12 cellular contexts compared by ENCODE assay signal in the genomic region with DNA sequence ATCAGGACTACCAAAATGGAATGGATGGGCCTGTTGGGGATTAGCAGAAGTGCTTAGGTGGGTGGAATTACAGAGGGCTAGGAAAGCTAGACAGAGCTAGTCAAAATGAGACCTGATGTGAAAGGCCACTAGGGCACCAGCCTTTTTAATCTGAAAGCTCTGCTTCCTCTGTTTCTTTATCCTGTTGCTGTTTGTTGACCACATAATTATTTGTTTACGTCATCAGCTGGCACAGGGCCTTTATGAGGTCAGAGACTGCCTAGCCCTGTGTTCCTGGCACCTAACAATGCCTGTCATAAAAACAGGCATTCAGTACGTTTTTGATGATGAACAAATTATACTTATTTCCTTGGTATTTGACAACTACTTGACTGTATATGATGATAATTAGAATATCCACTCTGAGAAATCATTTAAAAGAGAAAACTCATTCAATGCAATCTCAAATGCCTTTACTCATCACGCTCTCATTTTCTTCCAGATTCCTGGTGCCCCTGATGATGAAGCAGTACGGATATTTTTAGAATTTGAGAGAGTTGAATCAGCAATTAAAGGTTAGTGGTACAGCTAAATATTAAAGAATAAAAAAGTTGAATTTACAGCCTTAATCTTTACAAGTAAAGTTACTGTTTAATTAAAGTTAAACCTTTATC. TPM values are rescaled to one million over a fixed set of nuclear protein-coding genes. Genes with fewer than 3 reads are reported as not detected.
DNase-seq lines count a peak whose midpoint lies in the region; ATAC-seq and TF ChIP-seq lines count a peak whose summit lies in the region.
"Had no signal": no experiment of that assay in that cellular context is flagged by ENCODE, and none has a peak within 500 bp of the region (broad histone marks: within the 10 kb centered on the region; RNA-seq: fewer than 3 reads in every experiment).

No MANE protein-coding gene starts in this region.

- H3K4me3 ChIP-seq in upper lobe of left lung: no peak overlapping the region
- H3K4me3 ChIP-seq: lower lobe of right lung had no signal

- WGBS in upper lobe of left lung, 2 donors: 66 to 71% methylated on average over 4 of the region's 4 CpGs

- no peak for TF ChIP-seq CTCF in upper lobe of left lung (IDR thresholded peaks at IDR 0.05)

- H3K27me3 Mint-ChIP-seq in activated naive CD8-positive, alpha-beta T cell treated with anti-CD3 and anti-CD28 coated beads, Interleukin-2, amount 50 U/mL, for 24 hours: no peaks in the 10 kb centered on the region

- TF ChIP-seq POLR2A in upper lobe of left lung (IDR thresholded peaks at IDR 0.05): no peak
- no peak for TF ChIP-seq POLR2A in GM18505 (IDR thresholded peaks at IDR 0.05; ENCODE audit: borderline replicate concordance, extremely low read depth, insufficient read depth, insufficient read length)

- no peaks in the 10 kb centered on the region for H3K9me3 ChIP-seq in upper lobe of left lung
- H3K9me3 ChIP-seq: Caco-2, lower lobe of right lung had no signal

- H3K27ac Mint-ChIP-seq in activated naive CD8-positive, alpha-beta T cell treated with anti-CD3 and anti-CD28 coated beads, Interleukin-2, amount 50 U/mL, for 24 hours: peak overlapping the region; percentile 38

- ATAC-seq in Right ventricle myocardium superior (ENCODE audit: poor library complexity) (peak; percentile 25), left ventricle myocardium superior (peak; percentile 31), upper lobe of left lung (ENCODE audit: low FRiP score in 2 of 2) (peak in 1 of 2 donors; percentile 62), HG03045 (IDR thresholded peaks at IDR 0.05; ENCODE audit: unreplicated experiment) (no peak), GM18505 (IDR thresholded peaks at IDR 0.05; ENCODE audit: unreplicated experiment) (no peak)
- ATAC-seq in activated naive CD8-positive, alpha-beta T cell treated with anti-CD3 and anti-CD28 coated beads, Interleukin-2, amount 50 U/mL, for 24 hours: no peak

- H3K4me1 Mint-ChIP-seq in activated naive CD8-positive, alpha-beta T cell treated with anti-CD3 and anti-CD28 coated beads, Interleukin-2, amount 50 U/mL, for 24 hours: peaks cover 18% of the 10 kb centered on the region

- H3K36me3 Mint-ChIP-seq in activated naive CD8-positive, alpha-beta T cell treated with anti-CD3 and anti-CD28 coated beads, Interleukin-2, amount 50 U/mL, for 24 hours (ENCODE audit: low read depth): peaks cover 57% of the 10 kb centered on the region

- DNase-seq in Right ventricle myocardium superior (no peak), cardiac septum (ENCODE audit: low spot score) (no peak), left ventricle myocardium superior (no peak), upper lobe of left lung (no peak), NCI-H1092 treated with DMSO at 0.1 percent for 48 hours (lab: John Stamatoyannopoulos, UW) (no peak)
- no peak for DNase-seq in activated naive CD8-positive, alpha-beta T cell treated with anti-CD3 and anti-CD28 coated beads, Interleukin-2, amount 50 U/mL, for 24 hours
- DNase-seq: activated CD8-positive, alpha-beta memory T cell treated with anti-CD3 and anti-CD28 coated beads, Interleukin-2, amount 50 U/mL, for 48 hours; Caco-2; lower lobe of right lung had no signal

- H3K9me3 Mint-ChIP-seq in activated naive CD8-positive, alpha-beta T cell treated with anti-CD3 and anti-CD28 coated beads, Interleukin-2, amount 50 U/mL, for 24 hours: no peaks in the 10 kb centered on the region

- H3K4me1 ChIP-seq in upper lobe of left lung: peaks cover 0 to 11% (median 9%) of the 10 kb centered on the region in 4 donors
- H3K4me1 ChIP-seq: Caco-2 had no signal

- TF ChIP-seq EP300 in upper lobe of left lung (IDR thresholded peaks at IDR 0.05): no peak

- H3K27me3 ChIP-seq in upper lobe of left lung: no peaks in the 10 kb centered on the region

- intact Hi-C loops in Right ventricle myocardium superior (cut with DNase I) (loop anchor here (5.0 kb wide), 1 partner anchor 87 kb away; the partner anchor contains the start of gene PFKFB3), cardiac septum (cut with DNase I) (loop anchor here (5.0 kb wide), 2 partner anchors 32 to 87 kb away; partner anchors contain the start of gene PFKFB3), left ventricle myocardium superior (cut with micrococcal nuclease) (loop anchor here (2.0 to 10.0 kb wide), 2 partner anchors 24 to 90 kb away; partner anchors contain the start of gene PFKFB3)

- no peak overlapping the region for H3K4me3 Mint-ChIP-seq in activated naive CD8-positive, alpha-beta T cell treated with anti-CD3 and anti-CD28 coated beads, Interleukin-2, amount 50 U/mL, for 24 hours

- H3K27ac ChIP-seq in upper lobe of left lung: peak overlapping the region; percentile 12 to 64 (median 49)
- H3K27ac ChIP-seq: lower lobe of right lung had no signal

- peaks cover 41 to 72% (median 52%) of the 10 kb centered on the region in 4 donors for H3K36me3 ChIP-seq in upper lobe of left lung

RNA-seq across cellular contexts. Expression of gene RBM17, which starts 26.1 kb away (rescaled TPM):
- 64.3 TPM for total RNA-seq in Right ventricle myocardium superior
- total RNA-seq in cardiac septum: 70.1 TPM
- total RNA-seq in left ventricle myocardium superior: 72.1 TPM
- total RNA-seq in upper lobe of left lung: 100 to 1,000 TPM in 2 of 6 donors, 10 to 100 TPM in 4; 67.6 to 192 (median 84.8) TPM

RNA-seq across cellular contexts. Expression of gene IL2RA, which starts 52.7 kb away (rescaled TPM):
- total RNA-seq in Right ventricle myocardium superior (2.3 TPM), cardiac septum (0.73 TPM), left ventricle myocardium superior (1.5 TPM), upper lobe of left lung (1 to 10 TPM in 4 of 6 donors, under 1 TPM in 1, not detected in 1; 0.91 to 8.4 (median 4.0) TPM)
- total RNA-seq: Caco-2, H1 had no signal

Comparison
In these comparisons a context has a peak if more than half of its experiments do, and no peak if none do; other contexts are left out.
1. ATAC-seq: peak in Right ventricle myocardium superior (single experiment) and left ventricle myocardium superior (single experiment); none in activated naive CD8-positive, alpha-beta T cell treated with anti-CD3 and anti-CD28 coated beads, Interleukin-2, amount 50 U/mL, for 24 hours (single experiment), HG03045 (single experiment) and GM18505 (single experiment).